In genomic region chr6:155234687-155235543, GRCh38 we compare ENCODE assay signal across 32 cellular contexts. TPM values are rescaled to one million over a fixed set of nuclear protein-coding genes. Genes with fewer than 3 reads are reported as not detected.
DNase-seq lines count a peak whose midpoint lies in the region; ATAC-seq, FAIRE-seq and TF ChIP-seq lines count a peak whose summit lies in the region.
"Had no signal": no experiment of that assay in that cellular context is flagged by ENCODE, and none has a peak within 500 bp of the region (broad histone marks: within the 10 kb centered on the region; RNA-seq: fewer than 3 reads in every experiment).

No MANE protein-coding gene starts in this region.

- peaks cover 6% of the 10 kb centered on the region for H3K9me3 Mint-ChIP-seq in neural crest cell
- H3K9me3 Mint-ChIP-seq in activated CD8-positive, alpha-beta T cell treated with anti-CD3 and anti-CD28 coated beads for 36 hours = peaks cover 7% of the 10 kb centered on the region
- H3K9me3 Mint-ChIP-seq: central memory CD8-positive, alpha-beta T cell had no signal

- no peak overlapping the region for H3K56ac ChIP-seq in H1 (replicated peaks; ENCODE audit: insufficient read length, low read depth, low read length)

- H3K79me2 ChIP-seq in HepG2 (ENCODE audit: insufficient read depth, low read length) (no peaks in the 10 kb centered on the region), H1 (ENCODE audit: control insufficient read depth in 1 of 2, insufficient read depth in 2 of 2, low read length in 2 of 2) (no peaks in the 10 kb centered on the region)

- peaks cover 7% of the 10 kb centered on the region; the same call in 1 of the 2 replicates for H3K9me3 ChIP-seq in HepG2 (ENCODE audit: low read length)
- no peaks in the 10 kb centered on the region for H3K9me3 ChIP-seq in right lobe of liver
- H3K9me3 ChIP-seq in H1 (ENCODE audit: insufficient read depth in 2 of 2, low read depth in 1 of 2, low read length in 1 of 2) = peaks cover 13 to 19% of the 10 kb centered on the region in 2 experiments

- H3K4me3 ChIP-seq in HepG2 (replicated peaks in 1 of 3; ENCODE audit: insufficient read depth in 1 of 3, low read depth in 2 of 3, low read length in 3 of 3) = no peak overlapping the region
- H3K4me3 ChIP-seq in right lobe of liver = no peak overlapping the region
- H3K4me3 ChIP-seq in H1 (ENCODE audit: extremely low read depth in 1 of 4, insufficient read depth in 2 of 4, low read depth in 3 of 4, low read length in 4 of 4) = no peak overlapping the region

- H3K4me2 ChIP-seq in HepG2 (ENCODE audit: low read depth, low read length) (no peak overlapping the region), H1 (ENCODE audit: insufficient read depth in 1 of 2, low read depth in 2 of 2, low read length in 2 of 2) (no peak overlapping the region)

- no peak overlapping the region for H2BK12ac ChIP-seq in H1 (ENCODE audit: low read depth, low read length)

- H3K4me1 ChIP-seq in HepG2 (ENCODE audit: insufficient read depth, low read length) (0 out of 2 replicates have a peak, but pooled peaks cover 5% of the 10 kb centered on the region), right lobe of liver (no peaks in the 10 kb centered on the region), H1 (replicated peaks in 1 of 4; ENCODE audit: control insufficient read depth in 3 of 4, insufficient read depth in 4 of 4, low read length in 3 of 4) (peaks cover 0 to 4% (median 0%) of the 10 kb centered on the region in 4 experiments; a peak in 2 of 7 replicates)

- no peaks in the 10 kb centered on the region for H3K23me2 ChIP-seq in H1 (ENCODE audit: low read depth, low read length)

- no peak overlapping the region for H2BK120ac ChIP-seq in H1 (replicated peaks; ENCODE audit: low read depth, low read length)

- CTCF ChIA-PET in HepG2 (lab: Yijun Ruan, JAX; ENCODE audit: low intra/inter-chr PET ratio, low total read pairs) (no interaction called here), H1 (lab: Charles Lee; ENCODE audit: partially characterized antibody) (interaction anchor here (0.7 to 5.6 kb wide), 6 partner anchors 12 to 57 kb away, joined by 3 to 48 read pairs (median 4); no protein-coding TSS in a partner anchor)
- CTCF ChIA-PET in activated CD8-positive, alpha-beta T cell treated with anti-CD3 and anti-CD28 coated beads for 36 hours (lab: Charles Lee) = no interaction called here

- no peak overlapping the region for H2BK5ac ChIP-seq in H1 (ENCODE audit: low read depth, low read length)

- H3K27me3 ChIP-seq in HepG2 (ENCODE audit: control insufficient read depth in 1 of 2, insufficient read depth in 2 of 2, low read length in 2 of 2) = no peaks in the 10 kb centered on the region
- no peaks in the 10 kb centered on the region for H3K27me3 ChIP-seq in right lobe of liver
- no peaks in the 10 kb centered on the region for H3K27me3 ChIP-seq in H1 (replicated peaks in 1 of 4; ENCODE audit: control insufficient read depth in 3 of 4, extremely low read depth in 1 of 4, insufficient read depth in 3 of 4, low read length in 3 of 4)

- H3K36me3 ChIP-seq in HepG2 (replicated peaks in 1 of 2; ENCODE audit: control insufficient read depth in 1 of 2, insufficient read depth in 2 of 2, low read length in 2 of 2) = no peaks in the 10 kb centered on the region
- H3K36me3 ChIP-seq in right lobe of liver = no peaks in the 10 kb centered on the region
- H3K36me3 ChIP-seq in H1 (ENCODE audit: control insufficient read depth in 2 of 4, insufficient read depth in 4 of 4, low read length in 3 of 4) = peaks cover 0 to 3% (median under 1%) of the 10 kb centered on the region in 4 experiments; a peak in 2 of 8 replicates

- H3K4me3 Mint-ChIP-seq in neural crest cell = no peak overlapping the region
- H3K4me3 Mint-ChIP-seq in activated CD8-positive, alpha-beta T cell treated with anti-CD3 and anti-CD28 coated beads for 36 hours = no peak overlapping the region
- H3K4me3 Mint-ChIP-seq: activated naive CD4-positive, alpha-beta T cell treated with anti-CD3 and anti-CD28 coated beads, Interleukin-2, amount 10 ng/mL, durations not matched to agents 7 days and 5 days; CD4-positive, alpha-beta T cell; central memory CD8-positive, alpha-beta T cell; stimulated activated naive CD8-positive, alpha-beta T cell treated with anti-CD3 and anti-CD28 coated beads, Interleukin-15, amount 100 ng/mL, for 72 hours had no signal

- TF ChIP-seq RAD21 in HepG2 (CRISPR knock-in tag; IDR thresholded peaks at IDR 0.05) = no peak
- no peak for TF ChIP-seq RAD21 in H1 (IDR thresholded peaks at IDR 0.05 in 1 of 2, conservative IDR thresholded peaks at IDR 0.05 in 1 of 2; ENCODE audit: low read depth in 2 of 2, low read length in 2 of 2)

- no peak overlapping the region for H3K23ac ChIP-seq in H1 (ENCODE audit: insufficient read length)

- H2AK5ac ChIP-seq in H1 (ENCODE audit: low read depth, low read length) = no peak overlapping the region

- in situ Hi-C loops in HepG2 (cut with HindIII; ENCODE audit: extremely low pct_ligation_motif_present, low pct_unique_long_range_greater_than_20kb) = no loop called here

- DNase-seq in HepG2 (ENCODE audit: low spot score) = no peak
- DNase-seq in right lobe of liver = no peak
- DNase-seq in H1 (ENCODE audit: low read depth in 1 of 2, low spot score in 2 of 2) = no peak
- DNase-seq in neural crest cell (ENCODE audit: low read depth, low spot score) = no peak
- no peak for DNase-seq in activated CD8-positive, alpha-beta T cell treated with anti-CD3 and anti-CD28 coated beads for 36 hours
- DNase-seq in NCI-H1694 treated with DMSO at 0.1 percent for 48 hours (lab: John Stamatoyannopoulos, UW) = no peak
- no peak for DNase-seq in T-helper 2 cell
- DNase-seq in GF-D8 (lab: John Stamatoyannopoulos, UW) = no peak
- DNase-seq: activated CD4-positive, alpha-beta T cell treated with anti-CD3 and anti-CD28 coated beads, Interleukin-2, amount 50 U/mL, for 1 hour; activated naive CD4-positive, alpha-beta T cell treated with anti-CD3 and anti-CD28 coated beads, Interleukin-2, amount 10 ng/mL, durations not matched to agents 7 days and 5 days; AML-193; CD4-positive, alpha-beta T cell; H7; KG1; kidney glomerular epithelial cell; MM.1S; NCI-H2081; NCI-H226; NCI-H69; SHP77 treated with DMSO at 0.1 percent for 48 hours; stimulated activated naive CD8-positive, alpha-beta T cell treated with anti-CD3 and anti-CD28 coated beads, Interleukin-15, amount 100 ng/mL, for 72 hours; T-helper 9 cell had no signal

- TF ChIP-seq POLR2A in HepG2 (IDR thresholded peaks at IDR 0.05; ENCODE audit: insufficient read depth in 1 of 2, low read depth in 2 of 2, low read length in 2 of 2) = no peak
- TF ChIP-seq POLR2A in right lobe of liver (IDR thresholded peaks at IDR 0.05) = no peak
- TF ChIP-seq POLR2A in H1 (IDR thresholded peaks at IDR 0.05; ENCODE audit: control extremely low read depth in 1 of 2, low read depth in 2 of 2, low read length in 2 of 2) = no peak

- H3K18ac ChIP-seq in H1 (ENCODE audit: extremely low read depth, low read length) = no peak overlapping the region

- no peak overlapping the region for H4K91ac ChIP-seq in H1 (replicated peaks; ENCODE audit: insufficient read length, low read length)

- no TSS peak for BruUV-seq in HepG2 (replicated peaks; lab: Mats Ljungman, UMichigan)

- FAIRE-seq in HepG2 (lab: Jason Lieb, UNC) (no peak), H1 (lab: Jason Lieb, UNC) (no peak)
- FAIRE-seq: D721Med, endothelial cell of umbilical vein, GM19239 had no signal

- H3K4me1 Mint-ChIP-seq in neural crest cell = no peaks in the 10 kb centered on the region
- no peaks in the 10 kb centered on the region for H3K4me1 Mint-ChIP-seq in activated CD8-positive, alpha-beta T cell treated with anti-CD3 and anti-CD28 coated beads for 36 hours (ENCODE audit: low read depth)
- H3K4me1 Mint-ChIP-seq: activated naive CD4-positive, alpha-beta T cell treated with anti-CD3 and anti-CD28 coated beads, Interleukin-2, amount 10 ng/mL, durations not matched to agents 7 days and 5 days; central memory CD8-positive, alpha-beta T cell; stimulated activated naive CD8-positive, alpha-beta T cell treated with anti-CD3 and anti-CD28 coated beads, Interleukin-15, amount 100 ng/mL, for 72 hours had no signal

- TF ChIP-seq CTCF in HepG2 (CRISPR knock-in tag; IDR thresholded peaks at IDR 0.05) (no peak), right lobe of liver (IDR thresholded peaks at IDR 0.05) (no peak), H1 (IDR thresholded peaks at IDR 0.05; ENCODE audit: control extremely low read depth in 1 of 3, insufficient read depth in 1 of 3, low read depth in 1 of 3, low read length in 3 of 3) (no peak), neural crest cell (conservative IDR thresholded peaks at IDR 0.05) (no peak)
- no peak for TF ChIP-seq CTCF in activated CD8-positive, alpha-beta T cell treated with anti-CD3 and anti-CD28 coated beads for 36 hours (IDR thresholded peaks at IDR 0.05)

- no peak overlapping the region for H3K4ac ChIP-seq in H1 (replicated peaks; ENCODE audit: insufficient read length, low read depth, low read length)

- no peak overlapping the region; the same call in 1 of the 2 replicates for H4K8ac ChIP-seq in H1 (ENCODE audit: extremely low read depth, insufficient read depth, low read length)

- peak overlapping the region; percentile 23 for H3K27ac Mint-ChIP-seq in neural crest cell (ENCODE audit: unreplicated experiment)
- H3K27ac Mint-ChIP-seq in activated CD8-positive, alpha-beta T cell treated with anti-CD3 and anti-CD28 coated beads for 36 hours = no peak overlapping the region
- H3K27ac Mint-ChIP-seq: activated naive CD4-positive, alpha-beta T cell treated with anti-CD3 and anti-CD28 coated beads, Interleukin-2, amount 10 ng/mL, durations not matched to agents 7 days and 5 days; CD4-positive, alpha-beta T cell had no signal

- TF ChIP-seq EP300 in HepG2 (IDR thresholded peaks at IDR 0.05; ENCODE audit: low read depth in 2 of 2, low read length in 2 of 2) (no peak), HepG2 (CRISPR knock-in tag; IDR thresholded peaks at IDR 0.05; ENCODE audit: borderline replicate concordance) (no peak), H1 (IDR thresholded peaks at IDR 0.05; ENCODE audit: borderline replicate concordance in 1 of 2, low read depth in 2 of 2, low read length in 2 of 2) (no peak)

- H4K5ac ChIP-seq in H1 (ENCODE audit: insufficient read length, low read depth, low read length) = no peak overlapping the region

- no peaks in the 10 kb centered on the region for H3K27me3 Mint-ChIP-seq in neural crest cell (ENCODE audit: low read depth)
- peaks cover 4% of the 10 kb centered on the region for H3K27me3 Mint-ChIP-seq in activated CD8-positive, alpha-beta T cell treated with anti-CD3 and anti-CD28 coated beads for 36 hours

- H2AFZ ChIP-seq in HepG2 (ENCODE audit: low read length) (no peak overlapping the region), H1 (ENCODE audit: low read length) (no peak overlapping the region)

- WGBS in HepG2 (ENCODE audit: low lambda C conversion rate) = 46% methylated on average over 10 of the region's 10 CpGs
- WGBS in right lobe of liver (ENCODE audit: insufficient coverage, low coverage, low lambda C conversion rate, missing lambda C conversion rate) = 47% methylated on average over 4 of the region's 10 CpGs
- WGBS in H1 (ENCODE audit: extremely low coverage in 1 of 2, insufficient coverage in 1 of 2, insufficient read length in 1 of 2, insufficient replicate concordance in 2 of 2, low coverage in 1 of 2, low lambda C conversion rate in 2 of 2, missing lambda C conversion rate in 1 of 2), 2 experiments = 82% methylated on average over 10 of the region's 10 CpGs; no CpG with 5 or more reads in 1 of the 2 experiments

- no peak overlapping the region for H3K27ac ChIP-seq in HepG2 (ENCODE audit: extremely low read length, insufficient read depth, low read length)
- no peak overlapping the region for H3K27ac ChIP-seq in right lobe of liver
- no peak overlapping the region for H3K27ac ChIP-seq in H1 (ENCODE audit: low read depth, low read length)

- no peak overlapping the region for H2BK20ac ChIP-seq in H1 (ENCODE audit: low read length)

- no peak overlapping the region for H2BK15ac ChIP-seq in H1 (ENCODE audit: low read length)

- no peak overlapping the region for H3K14ac ChIP-seq in H1 (ENCODE audit: insufficient read length)

- peak; percentile 11; the same call in 2 of the 3 replicates for ATAC-seq in HepG2
- ATAC-seq in right lobe of liver = no peak
- ATAC-seq in activated CD8-positive, alpha-beta T cell treated with anti-CD3 and anti-CD28 coated beads for 36 hours = no peak
- ATAC-seq: stimulated activated naive CD8-positive, alpha-beta T cell treated with anti-CD3 and anti-CD28 coated beads, Interleukin-15, amount 100 ng/mL, for 72 hours had no signal

- H3K9ac ChIP-seq in HepG2 (ENCODE audit: insufficient read depth, low read depth, low read length) (no peak overlapping the region), H1 (replicated peaks in 1 of 4; ENCODE audit: extremely low read depth in 1 of 4, low read depth in 3 of 4, low read length in 3 of 4) (no peak overlapping the region)

- H3K79me1 ChIP-seq in H1 (ENCODE audit: low read depth, low read length) = no peaks in the 10 kb centered on the region

- intact Hi-C loops in HepG2 (cut with micrococcal nuclease; ENCODE audit: unreplicated experiment) (no loop called here), right lobe of liver (cut with DNase I) (no loop called here)
- intact Hi-C loops in activated CD8-positive, alpha-beta T cell treated with anti-CD3 and anti-CD28 coated beads for 36 hours (cut with micrococcal nuclease) = no loop called here

- H4K20me1 ChIP-seq in HepG2 (ENCODE audit: insufficient read depth, low read length) (no peaks in the 10 kb centered on the region), H1 (replicated peaks in 1 of 2; ENCODE audit: control insufficient read depth in 1 of 2, insufficient read depth in 2 of 2, low read length in 2 of 2) (no peaks in the 10 kb centered on the region)

- POLR2A ChIA-PET in HepG2 (lab: Yijun Ruan, JAX) = interaction anchor here (1.2 kb wide), 1 partner anchor 11 kb away, joined by 7 read pairs; no protein-coding TSS in a partner anchor
- POLR2A ChIA-PET in H1 (lab: Charles Lee; ENCODE audit: partially characterized antibody) = interaction anchor here (1.0 to 2.2 kb wide), 4 partner anchors 11 to 32 kb away, joined by 3 to 6 read pairs (median 4); no protein-coding TSS in a partner anchor
- POLR2A ChIA-PET in activated CD8-positive, alpha-beta T cell treated with anti-CD3 and anti-CD28 coated beads for 36 hours (lab: Charles Lee) = no interaction called here

- peaks cover 36% of the 10 kb centered on the region for H3K36me3 Mint-ChIP-seq in neural crest cell (ENCODE audit: low read depth)
- H3K36me3 Mint-ChIP-seq in activated CD8-positive, alpha-beta T cell treated with anti-CD3 and anti-CD28 coated beads for 36 hours (ENCODE audit: low read depth) = peaks cover 4% of the 10 kb centered on the region
- H3K36me3 Mint-ChIP-seq: activated naive CD4-positive, alpha-beta T cell treated with anti-CD3 and anti-CD28 coated beads, Interleukin-2, amount 10 ng/mL, durations not matched to agents 7 days and 5 days had no signal

RNA-seq across cellular contexts. Expression of gene CLDN20, which starts 28.9 kb away (rescaled TPM):
- total RNA-seq in HepG2 (2016; rRNA removed; fragmentation: Illumina TruSeq; extraction: Trizol) = not detected in 2 replicates
- total RNA-seq in HepG2 (2016; cell fraction: cytosol; rRNA removed; fragmentation: Illumina TruSeq; extraction: Trizol; ENCODE audit: low read depth) = not detected in 2 replicates
- not detected in 2 replicates for total RNA-seq in HepG2 (2016; cell fraction: insoluble cytoplasmic fraction; rRNA removed; fragmentation: Illumina TruSeq; extraction: Trizol)
- not detected in 2 replicates for total RNA-seq in HepG2 (2016; cell fraction: membrane; rRNA removed; fragmentation: Illumina TruSeq; extraction: Trizol)
- total RNA-seq in HepG2 (2016; cell fraction: nucleus; rRNA removed; fragmentation: Illumina TruSeq; extraction: Trizol) = not detected in 2 replicates
- polyA plus RNA-seq in HepG2 (2011; rRNA removed) = not detected in 2 replicates
- polyA plus RNA-seq in HepG2 (2011; cell fraction: cytosol; rRNA removed) = not detected in 2 replicates
- not detected in 2 replicates for polyA plus RNA-seq in HepG2 (2011; cell fraction: nucleus; rRNA removed)
- polyA plus RNA-seq in HepG2 (2012) = 0.76 and 0.79 TPM in 2 replicates
- polyA plus RNA-seq in HepG2 (2016; cell fraction: cytosol; fragmentation: Illumina TruSeq; extraction: Trizol; ENCODE audit: low read depth) = not detected in 2 replicates
- polyA plus RNA-seq in HepG2 (2016; cell fraction: insoluble cytoplasmic fraction; fragmentation: Illumina TruSeq; extraction: Trizol; ENCODE audit: low read depth) = not detected in 2 replicates
- not detected in 2 replicates for polyA plus RNA-seq in HepG2 (2016; cell fraction: membrane; fragmentation: Illumina TruSeq; extraction: Trizol; ENCODE audit: low read depth)
- polyA plus RNA-seq in HepG2 (2016; cell fraction: nucleus; fragmentation: Illumina TruSeq; extraction: Trizol; ENCODE audit: insufficient read depth, low read depth) = not detected in 2 replicates
- polyA minus RNA-seq in HepG2 (2011; rRNA and poly(A)+ RNA removed; ENCODE audit: low replicate concordance) = not detected in 2 replicates
- not detected in 2 replicates for polyA minus RNA-seq in HepG2 (2011; cell fraction: cytosol; rRNA and poly(A)+ RNA removed)
- not detected in 2 replicates for polyA minus RNA-seq in HepG2 (2011; cell fraction: nucleus; rRNA and poly(A)+ RNA removed)
- total RNA-seq in right lobe of liver = not detected
- total RNA-seq in H1 (2021; fragmentation: NEBNext Ultra II Directional; extraction: Animal tissue kit (Norgen Biotek cat#: 25700)) = not detected in 2 replicates
- polyA plus RNA-seq in H1 (2011; rRNA removed) = not detected in 2 replicates
- not detected for polyA plus RNA-seq in H1 (2011; cell fraction: cytosol; rRNA removed)
- not detected for polyA plus RNA-seq in H1 (2011; cell fraction: nucleus; rRNA removed)
- polyA plus RNA-seq in H1 (2012, experiment 1 of 2) = 0.46 to 1.2 TPM (median 0.71 TPM) in 4 replicates
- not detected for polyA plus RNA-seq in H1 (2012, experiment 2 of 2)
- polyA plus RNA-seq in H1 (2013, experiment 1 of 2) = not detected
- not detected for polyA plus RNA-seq in H1 (2013, experiment 2 of 2)
- 0.24 TPM in 1 of 2 replicates, not detected in the other for polyA minus RNA-seq in H1 (2011; rRNA and poly(A)+ RNA removed)
- polyA minus RNA-seq in H1 (2011; cell fraction: cytosol; rRNA and poly(A)+ RNA removed) = not detected
- 0.70 TPM for polyA minus RNA-seq in H1 (2011; cell fraction: nucleus; rRNA and poly(A)+ RNA removed)
- not detected in 2 replicates for total RNA-seq in neural crest cell
- not detected for total RNA-seq in activated CD8-positive, alpha-beta T cell treated with anti-CD3 and anti-CD28 coated beads for 36 hours
- total RNA-seq: A172; CD4-positive, alpha-beta T cell; dermis microvascular lymphatic vessel endothelial cell; endothelial cell of umbilical vein; H7; HT-29; lung microvascular endothelial cell; posterior vena cava had no signal
- polyA plus RNA-seq: endothelial cell of umbilical vein, thymus had no signal

Comparison
In these comparisons a context has a peak if more than half of its experiments do, and no peak if none do; other contexts are left out.
1. Of the 41 proteins assayed by ChIP-seq in both HepG2 and H1: peak only in HepG2: none; only in H1: MAX; in both: none; in neither: 40.